Comparison of ENCODE assay signal across 1 cellular context in the genomic region with DNA sequence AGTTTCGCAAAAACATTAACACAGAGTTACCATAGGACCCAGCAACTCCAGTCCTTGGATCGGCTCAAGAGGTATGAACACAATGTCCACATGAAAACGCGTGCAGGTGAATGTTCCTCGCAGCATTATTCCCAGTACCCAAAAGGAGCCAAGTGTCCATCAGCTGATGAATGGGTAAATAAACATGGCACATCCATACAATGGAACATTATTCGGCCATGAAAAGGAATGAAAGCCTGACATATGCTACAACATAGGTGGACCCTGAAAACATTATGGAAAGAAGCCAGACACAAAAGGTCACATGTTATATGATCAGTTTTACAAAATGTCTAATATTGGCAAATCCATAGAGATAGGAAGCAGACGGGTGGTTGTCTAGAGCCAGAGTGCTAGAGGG.
TF ChIP-seq lines count a peak whose summit lies in the region.

No MANE protein-coding gene starts in this region.

TF ChIP-seq in HepG2, 621 proteins besides CTCF, POLR2A, EP300 and RAD21:
- TF ChIP-seq ELK4 (CRISPR knock-in tag; IDR thresholded peaks at IDR 0.05; ENCODE audit: borderline replicate concordance) (no peak), THRA (CRISPR knock-in tag; IDR thresholded peaks at IDR 0.05; ENCODE audit: borderline replicate concordance) (no peak), NCOR1 (IDR thresholded peaks at IDR 0.05; ENCODE audit: borderline replicate concordance, low read length) (no peak), ZNF430 (CRISPR knock-in tag; IDR thresholded peaks at IDR 0.05) (no peak), ZNF296 (CRISPR knock-in tag; conservative IDR thresholded peaks at IDR 0.05) (no peak), ZC3H4 (CRISPR knock-in tag; IDR thresholded peaks at IDR 0.05; ENCODE audit: borderline replicate concordance) (no peak), ZNF44 (CRISPR knock-in tag; IDR thresholded peaks at IDR 0.05) (no peak), NFYC (CRISPR knock-in tag; IDR thresholded peaks at IDR 0.05) (no peak), RNF2 (conservative IDR thresholded peaks at IDR 0.05; ENCODE audit: low read depth) (no peak), ZNF101 (CRISPR knock-in tag; IDR thresholded peaks at IDR 0.05; ENCODE audit: borderline replicate concordance, low read depth) (no peak), SALL1 (CRISPR knock-in tag; IDR thresholded peaks at IDR 0.05) (no peak), PHF5A (CRISPR knock-in tag; IDR thresholded peaks at IDR 0.05; ENCODE audit: low read depth, unreplicated experiment) (no peak), MIXL1 (CRISPR knock-in tag; IDR thresholded peaks at IDR 0.05) (no peak), ZBTB43 (CRISPR knock-in tag; conservative IDR thresholded peaks at IDR 0.05) (no peak), TRIM22 (IDR thresholded peaks at IDR 0.05) (no peak)
- TF ChIP-seq, protein P1, sequence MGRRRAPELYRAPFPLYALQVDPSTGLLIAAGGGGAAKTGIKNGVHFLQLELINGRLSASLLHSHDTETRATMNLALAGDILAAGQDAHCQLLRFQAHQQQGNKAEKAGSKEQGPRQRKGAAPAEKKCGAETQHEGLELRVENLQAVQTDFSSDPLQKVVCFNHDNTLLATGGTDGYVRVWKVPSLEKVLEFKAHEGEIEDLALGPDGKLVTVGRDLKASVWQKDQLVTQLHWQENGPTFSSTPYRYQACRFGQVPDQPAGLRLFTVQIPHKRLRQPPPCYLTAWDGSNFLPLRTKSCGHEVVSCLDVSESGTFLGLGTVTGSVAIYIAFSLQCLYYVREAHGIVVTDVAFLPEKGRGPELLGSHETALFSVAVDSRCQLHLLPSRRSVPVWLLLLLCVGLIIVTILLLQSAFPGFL (CRISPR knock-in tag; IDR thresholded peaks at IDR 0.05) = no peak
- TF ChIP-seq, protein P2, sequence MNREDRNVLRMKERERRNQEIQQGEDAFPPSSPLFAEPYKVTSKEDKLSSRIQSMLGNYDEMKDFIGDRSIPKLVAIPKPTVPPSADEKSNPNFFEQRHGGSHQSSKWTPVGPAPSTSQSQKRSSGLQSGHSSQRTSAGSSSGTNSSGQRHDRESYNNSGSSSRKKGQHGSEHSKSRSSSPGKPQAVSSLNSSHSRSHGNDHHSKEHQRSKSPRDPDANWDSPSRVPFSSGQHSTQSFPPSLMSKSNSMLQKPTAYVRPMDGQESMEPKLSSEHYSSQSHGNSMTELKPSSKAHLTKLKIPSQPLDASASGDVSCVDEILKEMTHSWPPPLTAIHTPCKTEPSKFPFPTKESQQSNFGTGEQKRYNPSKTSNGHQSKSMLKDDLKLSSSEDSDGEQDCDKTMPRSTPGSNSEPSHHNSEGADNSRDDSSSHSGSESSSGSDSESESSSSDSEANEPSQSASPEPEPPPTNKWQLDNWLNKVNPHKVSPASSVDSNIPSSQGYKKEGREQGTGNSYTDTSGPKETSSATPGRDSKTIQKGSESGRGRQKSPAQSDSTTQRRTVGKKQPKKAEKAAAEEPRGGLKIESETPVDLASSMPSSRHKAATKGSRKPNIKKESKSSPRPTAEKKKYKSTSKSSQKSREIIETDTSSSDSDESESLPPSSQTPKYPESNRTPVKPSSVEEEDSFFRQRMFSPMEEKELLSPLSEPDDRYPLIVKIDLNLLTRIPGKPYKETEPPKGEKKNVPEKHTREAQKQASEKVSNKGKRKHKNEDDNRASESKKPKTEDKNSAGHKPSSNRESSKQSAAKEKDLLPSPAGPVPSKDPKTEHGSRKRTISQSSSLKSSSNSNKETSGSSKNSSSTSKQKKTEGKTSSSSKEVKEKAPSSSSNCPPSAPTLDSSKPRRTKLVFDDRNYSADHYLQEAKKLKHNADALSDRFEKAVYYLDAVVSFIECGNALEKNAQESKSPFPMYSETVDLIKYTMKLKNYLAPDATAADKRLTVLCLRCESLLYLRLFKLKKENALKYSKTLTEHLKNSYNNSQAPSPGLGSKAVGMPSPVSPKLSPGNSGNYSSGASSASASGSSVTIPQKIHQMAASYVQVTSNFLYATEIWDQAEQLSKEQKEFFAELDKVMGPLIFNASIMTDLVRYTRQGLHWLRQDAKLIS (CRISPR knock-in tag; IDR thresholded peaks at IDR 0.05) = no peak
- TF ChIP-seq, protein P3, sequence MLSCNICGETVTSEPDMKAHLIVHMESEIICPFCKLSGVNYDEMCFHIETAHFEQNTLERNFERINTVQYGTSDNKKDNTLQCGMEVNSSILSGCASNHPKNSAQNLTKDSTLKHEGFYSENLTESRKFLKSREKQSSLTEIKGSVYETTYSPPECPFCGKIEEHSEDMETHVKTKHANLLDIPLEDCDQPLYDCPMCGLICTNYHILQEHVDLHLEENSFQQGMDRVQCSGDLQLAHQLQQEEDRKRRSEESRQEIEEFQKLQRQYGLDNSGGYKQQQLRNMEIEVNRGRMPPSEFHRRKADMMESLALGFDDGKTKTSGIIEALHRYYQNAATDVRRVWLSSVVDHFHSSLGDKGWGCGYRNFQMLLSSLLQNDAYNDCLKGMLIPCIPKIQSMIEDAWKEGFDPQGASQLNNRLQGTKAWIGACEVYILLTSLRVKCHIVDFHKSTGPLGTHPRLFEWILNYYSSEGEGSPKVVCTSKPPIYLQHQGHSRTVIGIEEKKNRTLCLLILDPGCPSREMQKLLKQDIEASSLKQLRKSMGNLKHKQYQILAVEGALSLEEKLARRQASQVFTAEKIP (CRISPR knock-in tag; IDR thresholded peaks at IDR 0.05; ENCODE audit: borderline replicate concordance) = no peak
